12 cellular contexts compared by ENCODE assay signal in the genomic region with DNA sequence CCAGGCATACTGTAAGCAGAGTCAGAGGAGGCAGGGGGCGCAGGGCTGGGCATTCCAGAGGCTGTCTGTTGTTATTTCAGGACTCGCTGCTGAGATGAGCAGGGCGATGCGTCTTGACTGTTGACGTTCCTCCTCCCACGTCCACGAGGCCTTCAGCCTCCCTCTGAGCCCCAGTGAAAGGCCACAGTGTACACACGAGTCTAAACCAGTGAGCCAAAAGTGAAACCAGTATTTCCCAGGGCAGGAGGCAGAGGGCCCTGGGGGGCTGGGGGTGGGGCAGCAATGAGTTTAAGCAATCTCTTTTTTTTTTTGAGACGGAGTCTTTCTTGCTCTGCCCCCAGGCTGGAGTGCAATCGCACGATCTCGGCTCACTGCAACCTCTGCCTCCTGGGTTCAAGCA. TPM values are rescaled to one million over a fixed set of nuclear protein-coding genes. Genes with fewer than 3 reads are reported as not detected.
DNase-seq lines count a peak whose midpoint lies in the region; ATAC-seq, FAIRE-seq and TF ChIP-seq lines count a peak whose summit lies in the region.
"Had no signal": no experiment of that assay in that cellular context is flagged by ENCODE, and none has a peak within 500 bp of the region (broad histone marks: within the 10 kb centered on the region; RNA-seq: fewer than 3 reads in every experiment).

No MANE protein-coding gene starts in this region.

- H3K4me3 Mint-ChIP-seq in stimulated activated effector memory CD8-positive, alpha-beta T cell treated with anti-CD3 and anti-CD28 coated beads, Interleukin-12 subunit alpha, Interleukin-12 subunit beta, amount 100 ng/mL, for 72 hours = no peak overlapping the region

- intact Hi-C loops in kidney (cut with DNase I) = no loop called here

- H3K4me3 ChIP-seq in cardiac fibroblast (replicated peaks in 1 of 2; ENCODE audit: low read depth in 2 of 2, low read length in 2 of 2) (no peak overlapping the region), kidney (ENCODE audit: low read length in 2 of 2) (no peak overlapping the region)

- DNase-seq in M059J (ENCODE audit: low read depth) = peak; percentile 38
- DNase-seq in cardiac fibroblast (ENCODE audit: low read depth in 2 of 2) = peak; percentile 54 to 75
- DNase-seq in kidney = peak; percentile 77
- no peak for DNase-seq in stimulated activated effector memory CD8-positive, alpha-beta T cell treated with anti-CD3 and anti-CD28 coated beads, Interleukin-12 subunit alpha, Interleukin-12 subunit beta, amount 100 ng/mL, for 72 hours (ENCODE audit: low spot score in 2 of 2)
- no peak for DNase-seq in NAMALWA (ENCODE audit: low spot score)
- DNase-seq in HuH-7 (ENCODE audit: low spot score) = no peak
- DNase-seq in epidermal melanocyte (ENCODE audit: insufficient read length, low spot score) = no peak
- DNase-seq: Calu3 had no signal

- H3K9ac ChIP-seq in kidney (ENCODE audit: low read length in 2 of 2) = no peak overlapping the region

- no peak for FAIRE-seq in kidney (lab: Jason Lieb, UNC)
- FAIRE-seq: bronchial epithelial cell had no signal

- peaks cover 0 to 14% of the 10 kb centered on the region in 2 donors for H3K36me3 ChIP-seq in kidney (ENCODE audit: control insufficient read depth in 1 of 2, insufficient read depth in 2 of 2, low read length in 2 of 2)

- peaks cover 23% of the 10 kb centered on the region in 2 donors for H3K4me1 ChIP-seq in kidney (ENCODE audit: control insufficient read depth in 1 of 2, insufficient read depth in 1 of 2, low read depth in 1 of 2, low read length in 2 of 2)

- peaks cover 5% of the 10 kb centered on the region for H3K36me3 Mint-ChIP-seq in stimulated activated effector memory CD8-positive, alpha-beta T cell treated with anti-CD3 and anti-CD28 coated beads, Interleukin-12 subunit alpha, Interleukin-12 subunit beta, amount 100 ng/mL, for 72 hours

- no peaks in the 10 kb centered on the region for H3K4me1 Mint-ChIP-seq in stimulated activated effector memory CD8-positive, alpha-beta T cell treated with anti-CD3 and anti-CD28 coated beads, Interleukin-12 subunit alpha, Interleukin-12 subunit beta, amount 100 ng/mL, for 72 hours

- no peak overlapping the region for H3K27ac Mint-ChIP-seq in stimulated activated effector memory CD8-positive, alpha-beta T cell treated with anti-CD3 and anti-CD28 coated beads, Interleukin-12 subunit alpha, Interleukin-12 subunit beta, amount 100 ng/mL, for 72 hours

- no peaks in the 10 kb centered on the region for H3K9me3 Mint-ChIP-seq in stimulated activated effector memory CD8-positive, alpha-beta T cell treated with anti-CD3 and anti-CD28 coated beads, Interleukin-12 subunit alpha, Interleukin-12 subunit beta, amount 100 ng/mL, for 72 hours

- peak; percentile 42 for ATAC-seq in stimulated activated effector memory CD8-positive, alpha-beta T cell treated with anti-CD3 and anti-CD28 coated beads, Interleukin-12 subunit alpha, Interleukin-12 subunit beta, amount 100 ng/mL, for 72 hours
- ATAC-seq in GM18867 (IDR thresholded peaks at IDR 0.05; ENCODE audit: unreplicated experiment) = no peak

- TF ChIP-seq CTCF in cardiac fibroblast (IDR thresholded peaks at IDR 0.05; ENCODE audit: low read depth, low read length) (no peak), kidney (IDR thresholded peaks at IDR 0.05; ENCODE audit: borderline replicate concordance, extremely low read depth, insufficient read depth) (no peak)

- H3K27ac ChIP-seq in kidney (ENCODE audit: low read depth in 2 of 2, low read length in 2 of 2) = peak overlapping the region in 1 of 2 donors; percentile 16
- H3K27ac ChIP-seq: RWPE1 had no signal

- H3K9me3 ChIP-seq in kidney (ENCODE audit: control insufficient read depth in 1 of 2, low read length in 2 of 2) = no peaks in the 10 kb centered on the region

RNA-seq across cellular contexts. Expression of a gene that starts 21.5 kb away (rescaled TPM):
- total RNA-seq in M059J (2014; rRNA removed; shearing (Covaris generic)) = not detected in 2 replicates
- 25.6 TPM for total RNA-seq in kidney
- 58.1 TPM for polyA plus RNA-seq in kidney (ENCODE audit: insufficient read depth, low read depth, low replicate concordance)
- total RNA-seq: bronchial epithelial cell, Calu3, lung microvascular endothelial cell had no signal

RNA-seq across cellular contexts. Expression of a gene that starts 35.7 kb away (rescaled TPM):
- not detected in 2 replicates for total RNA-seq in M059J (2014; rRNA removed; shearing (Covaris generic))
- not detected for total RNA-seq in kidney
- polyA plus RNA-seq in kidney (ENCODE audit: insufficient read depth, low read depth, low replicate concordance) = not detected
- total RNA-seq: bronchial epithelial cell, lung microvascular endothelial cell had no signal

RNA-seq across cellular contexts. Expression of a gene that starts 45.4 kb away (rescaled TPM):
- total RNA-seq in M059J (2014; rRNA removed; shearing (Covaris generic)) = not detected in 2 replicates
- total RNA-seq in kidney = 16.8 TPM
- 51.4 TPM for polyA plus RNA-seq in kidney (ENCODE audit: insufficient read depth, low read depth, low replicate concordance)
- total RNA-seq: lung microvascular endothelial cell had no signal

RNA-seq across cellular contexts. Expression of a gene that starts 50.6 kb away (rescaled TPM):
- total RNA-seq in M059J (2014; rRNA removed; shearing (Covaris generic)) = 26.9 and 45.3 TPM in 2 replicates
- total RNA-seq in kidney = 51.6 TPM
- polyA plus RNA-seq in kidney (ENCODE audit: insufficient read depth, low read depth, low replicate concordance) = 11.9 TPM

Comparison
In these comparisons a context has a peak if more than half of its experiments do, and no peak if none do; other contexts are left out.
1. DNase-seq: peak in M059J (single experiment), cardiac fibroblast (2 of 2) and kidney (single experiment); none in stimulated activated effector memory CD8-positive, alpha-beta T cell treated with anti-CD3 and anti-CD28 coated beads, Interleukin-12 subunit alpha, Interleukin-12 subunit beta, amount 100 ng/mL, for 72 hours (0 of 2), NAMALWA (single experiment), HuH-7 (single experiment) and epidermal melanocyte (single experiment).
2. RNA of a gene that starts 21.5 kb away (total RNA-seq): 25.6 TPM in kidney (single experiment); not detected in M059J; every median in the first group is over 10 times any median in the second.
3. RNA of a gene that starts 45.4 kb away (total RNA-seq): 16.8 TPM in kidney (single experiment); not detected in M059J; every median in the first group is over 10 times any median in the second.